10 cellular contexts compared by ENCODE assay signal in genomic region chr16:22141746-22142145, GRCh38. TPM values are rescaled to one million over a fixed set of nuclear protein-coding genes. Genes with fewer than 3 reads are reported as not detected.
DNase-seq lines count a peak whose midpoint lies in the region; ATAC-seq and TF ChIP-seq lines count a peak whose summit lies in the region.
"Had no signal": no experiment of that assay in that cellular context is flagged by ENCODE, and none has a peak within 500 bp of the region (broad histone marks: within the 10 kb centered on the region; RNA-seq: fewer than 3 reads in every experiment).

No MANE protein-coding gene starts in this region.

- no peak overlapping the region for H3K27ac Mint-ChIP-seq in Calu3 (ENCODE audit: unreplicated experiment)
- no peak overlapping the region for H3K27ac Mint-ChIP-seq in activated T-cell treated with anti-CD3 and anti-CD28 coated beads, Interleukin-2, amount 50 U/mL, for 24 hours

- TF ChIP-seq CTCF in Calu3 (IDR thresholded peaks at IDR 0.05; ENCODE audit: unreplicated experiment) (peak; percentile 65), WI38 (IDR thresholded peaks at IDR 0.05; ENCODE audit: low read depth, low read length) (peak; percentile 36; the same call in 1 of the 2 replicates)

- no TSS peak for BruUV-seq in Calu3 (replicated peaks; lab: Mats Ljungman, UMichigan)

- H3K9me3 Mint-ChIP-seq in Calu3 (ENCODE audit: low read depth, unreplicated experiment) = no peaks in the 10 kb centered on the region
- no peaks in the 10 kb centered on the region for H3K9me3 Mint-ChIP-seq in activated T-cell treated with anti-CD3 and anti-CD28 coated beads, Interleukin-2, amount 50 U/mL, for 24 hours

- H3K4me3 ChIP-seq in WI38 (ENCODE audit: low read depth, low read length) = no peak overlapping the region

- no peaks in the 10 kb centered on the region for H3K36me3 Mint-ChIP-seq in Calu3 (ENCODE audit: insufficient read depth, unreplicated experiment)
- H3K36me3 Mint-ChIP-seq in activated T-cell treated with anti-CD3 and anti-CD28 coated beads, Interleukin-2, amount 50 U/mL, for 24 hours (ENCODE audit: low read depth) = no peaks in the 10 kb centered on the region

- H3K4me1 Mint-ChIP-seq in Calu3 (ENCODE audit: low read depth, unreplicated experiment) = no peaks in the 10 kb centered on the region
- no peaks in the 10 kb centered on the region for H3K4me1 Mint-ChIP-seq in activated T-cell treated with anti-CD3 and anti-CD28 coated beads, Interleukin-2, amount 50 U/mL, for 24 hours (ENCODE audit: low read depth)

- H3K4me3 Mint-ChIP-seq in Calu3 (ENCODE audit: low read depth, unreplicated experiment) = no peak overlapping the region
- H3K4me3 Mint-ChIP-seq in activated T-cell treated with anti-CD3 and anti-CD28 coated beads, Interleukin-2, amount 50 U/mL, for 24 hours = no peak overlapping the region

- CTCF ChIA-PET in Calu3 (lab: Charles Lee) = interaction anchor here (0.7 to 1.4 kb wide), 4 partner anchors 17 to 64 kb away, joined by 3 to 6 read pairs (median 4); no protein-coding TSS in a partner anchor

- no peak overlapping the region for H3K27ac ChIP-seq in caudate nucleus (ENCODE audit: low read depth, low read length)

- DNase-seq in Calu3 (peak; percentile 9), HT-29 (ENCODE audit: low spot score) (peak; percentile 44), left lobe of liver (ENCODE audit: low spot score) (no peak), caudate nucleus (lab: John Stamatoyannopoulos, UW) (no peak)
- DNase-seq in stimulated activated naive CD8-positive, alpha-beta T cell treated with anti-CD3 and anti-CD28 coated beads, Interleukin-15, Interleukin-2, amounts not matched to agents 100 U/mL and 50 U/mL, for 24 hours = no peak
- no peak for DNase-seq in activated naive CD4-positive, alpha-beta T cell treated with anti-CD3 and anti-CD28 coated beads, Interleukin-2, amount 50 U/mL, for 16 hours
- no peak for DNase-seq in activated T-cell treated with anti-CD3 and anti-CD28 coated beads, Interleukin-2, amount 50 U/mL, for 24 hours
- DNase-seq: activated T-cell treated with anti-CD3 and anti-CD28 coated beads, Interleukin-2, amount 50 U/mL, for 48 hours; occipital lobe had no signal

- intact Hi-C loops in Calu3 (cut with micrococcal nuclease; ENCODE audit: unreplicated experiment) = no loop called here

- H3K27me3 Mint-ChIP-seq in Calu3 (ENCODE audit: unreplicated experiment) = peaks cover 95% of the 10 kb centered on the region
- H3K27me3 Mint-ChIP-seq in activated T-cell treated with anti-CD3 and anti-CD28 coated beads, Interleukin-2, amount 50 U/mL, for 24 hours = peaks cover 5% of the 10 kb centered on the region

- ATAC-seq in left lobe of liver = peak; percentile 31
- no peak for ATAC-seq in stimulated activated naive CD8-positive, alpha-beta T cell treated with anti-CD3 and anti-CD28 coated beads, Interleukin-15, Interleukin-2, amounts not matched to agents 100 U/mL and 50 U/mL, for 24 hours

RNA-seq across cellular contexts. Expression of gene SDR42E2, which starts 20.6 kb away (rescaled TPM):
- not detected in 2 replicates for total RNA-seq in Calu3 (2022)
- 0.05 TPM in 1 of 2 replicates, not detected in the other for total RNA-seq in HT-29 (2014; rRNA removed; shearing (Covaris generic))
- not detected for total RNA-seq in left lobe of liver
- total RNA-seq: occipital lobe had no signal

RNA-seq across cellular contexts. Expression of gene VWA3A, which starts 49.4 kb away (rescaled TPM):
- total RNA-seq in Calu3 (2022) (0.33 and 0.51 TPM in 2 replicates), left lobe of liver (0.08 TPM)
- not detected in 2 replicates for total RNA-seq in HT-29 (2014; rRNA removed; shearing (Covaris generic))

Comparison
In these comparisons a context has a peak if more than half of its experiments do, and no peak if none do; other contexts are left out.
1. DNase-seq: peak in Calu3 (single experiment) and HT-29 (single experiment); none in left lobe of liver (single experiment), stimulated activated naive CD8-positive, alpha-beta T cell treated with anti-CD3 and anti-CD28 coated beads, Interleukin-15, Interleukin-2, amounts not matched to agents 100 U/mL and 50 U/mL, for 24 hours (single experiment), activated naive CD4-positive, alpha-beta T cell treated with anti-CD3 and anti-CD28 coated beads, Interleukin-2, amount 50 U/mL, for 16 hours (single experiment), caudate nucleus (0 of 61) and activated T-cell treated with anti-CD3 and anti-CD28 coated beads, Interleukin-2, amount 50 U/mL, for 24 hours (single experiment).